ENCODE assay signal across 8 cellular contexts in genomic region chr3:8963137-8963853, GRCh38. TPM values are rescaled to one million over a fixed set of nuclear protein-coding genes. Genes with fewer than 3 reads are reported as not detected.
DNase-seq lines count a peak whose midpoint lies in the region; ATAC-seq, FAIRE-seq and TF ChIP-seq lines count a peak whose summit lies in the region.

RAD18 (minus strand) TSS chr3:8963472; CDS start chr3:8963385, 87 bp downstream.

- H3K36me3 Mint-ChIP-seq in activated T-helper 2 cell treated with anti-CD3 and anti-CD28 coated beads, Interferon-gamma antibody, Interleukin-2, Interleukin-4, amounts not matched to agents 10 μg/mL and 5 μg/mL and 100 μg/mL, durations not matched to agents 14 hours and 24 hours and 36 hours (ENCODE audit: low read depth) = peaks cover 32% of the 10 kb centered on the region
- no peaks in the 10 kb centered on the region for H3K36me3 Mint-ChIP-seq in nephron (ENCODE audit: low read depth)

- H3K4me3 ChIP-seq in fibroblast of pulmonary artery (replicated peaks; ENCODE audit: low read depth, low read length) = peak within 1 kb of the TSS; percentile 85

- peaks cover 37% of the 10 kb centered on the region for H3K4me1 Mint-ChIP-seq in activated T-helper 2 cell treated with anti-CD3 and anti-CD28 coated beads, Interferon-gamma antibody, Interleukin-2, Interleukin-4, amounts not matched to agents 10 μg/mL and 5 μg/mL and 100 μg/mL, durations not matched to agents 14 hours and 24 hours and 36 hours (ENCODE audit: low read depth)
- H3K4me1 Mint-ChIP-seq in nephron = peaks cover 25% of the 10 kb centered on the region

- peak; percentile 92 for ATAC-seq in stimulated activated naive CD8-positive, alpha-beta T cell treated with anti-CD3 and anti-CD28 coated beads, Interleukin-15, Interleukin-2, amounts not matched to agents 100 U/mL and 50 U/mL, for 24 hours

- peak; percentile 98 for DNase-seq in ELF-1 (ENCODE audit: low read depth, low spot score)
- DNase-seq in H54 (ENCODE audit: insufficient read length, low spot score) = peak; percentile 51
- DNase-seq in LoVo (ENCODE audit: low spot score) = peak; percentile 96
- DNase-seq in activated T-helper 2 cell treated with anti-CD3 and anti-CD28 coated beads, Interferon-gamma antibody, Interleukin-2, Interleukin-4, amounts not matched to agents 10 μg/mL and 5 μg/mL and 100 μg/mL, durations not matched to agents 14 hours and 24 hours and 36 hours (ENCODE audit: low spot score) = peak; percentile 92
- DNase-seq in fibroblast of pulmonary artery (ENCODE audit: low read depth) = peak; percentile 91
- DNase-seq in stimulated activated naive CD8-positive, alpha-beta T cell treated with anti-CD3 and anti-CD28 coated beads, Interleukin-15, Interleukin-2, amounts not matched to agents 100 U/mL and 50 U/mL, for 24 hours = peak; percentile 94

- intact Hi-C loops in activated T-helper 2 cell treated with anti-CD3 and anti-CD28 coated beads, Interferon-gamma antibody, Interleukin-2, Interleukin-4, amounts not matched to agents 10 μg/mL and 5 μg/mL and 100 μg/mL, durations not matched to agents 14 hours and 24 hours and 36 hours (cut with micrococcal nuclease) = loop anchor here (1.0 to 5.0 kb wide), 3 partner anchors 400 to 1359 kb away; partner anchors contain the start of genes SEC13, SETD5 and THUMPD3

- no peaks in the 10 kb centered on the region for H3K9me3 Mint-ChIP-seq in activated T-helper 2 cell treated with anti-CD3 and anti-CD28 coated beads, Interferon-gamma antibody, Interleukin-2, Interleukin-4, amounts not matched to agents 10 μg/mL and 5 μg/mL and 100 μg/mL, durations not matched to agents 14 hours and 24 hours and 36 hours
- H3K9me3 Mint-ChIP-seq in nephron = no peaks in the 10 kb centered on the region

- H3K4me3 Mint-ChIP-seq in activated T-helper 2 cell treated with anti-CD3 and anti-CD28 coated beads, Interferon-gamma antibody, Interleukin-2, Interleukin-4, amounts not matched to agents 10 μg/mL and 5 μg/mL and 100 μg/mL, durations not matched to agents 14 hours and 24 hours and 36 hours (ENCODE audit: low read depth) = peak within 1 kb of the TSS; percentile 82
- H3K4me3 Mint-ChIP-seq in nephron = peak within 1 kb of the TSS; percentile 89 to 97 (median 91)

- peaks cover 2% of the 10 kb centered on the region for H3K27me3 Mint-ChIP-seq in activated T-helper 2 cell treated with anti-CD3 and anti-CD28 coated beads, Interferon-gamma antibody, Interleukin-2, Interleukin-4, amounts not matched to agents 10 μg/mL and 5 μg/mL and 100 μg/mL, durations not matched to agents 14 hours and 24 hours and 36 hours (ENCODE audit: low read depth)
- peaks cover 4% of the 10 kb centered on the region for H3K27me3 Mint-ChIP-seq in nephron (ENCODE audit: low read depth)

- TF ChIP-seq POLR2A in H54 (IDR thresholded peaks at IDR 0.05; ENCODE audit: low read depth, low read length) = peak; percentile 47; the same call in 1 of the 2 replicates
- peak; percentile 76 for TF ChIP-seq POLR2A in Raji (IDR thresholded peaks at IDR 0.05; ENCODE audit: insufficient read depth, low read depth, low read length)

- no peak for FAIRE-seq in H54 (lab: Jason Lieb, UNC)

- peak within 1 kb of the TSS; percentile 98 for H3K27ac Mint-ChIP-seq in activated T-helper 2 cell treated with anti-CD3 and anti-CD28 coated beads, Interferon-gamma antibody, Interleukin-2, Interleukin-4, amounts not matched to agents 10 μg/mL and 5 μg/mL and 100 μg/mL, durations not matched to agents 14 hours and 24 hours and 36 hours
- peak within 1 kb of the TSS; percentile 80 to 84 (median 81) for H3K27ac Mint-ChIP-seq in nephron

- TF ChIP-seq CTCF in fibroblast of pulmonary artery (IDR thresholded peaks at IDR 0.05; ENCODE audit: low read length, missing control alignments) (no peak), nephron (IDR thresholded peaks at IDR 0.05; ENCODE audit: unreplicated experiment in 3 of 3) (no peak)

RNA-seq across cellular contexts. Expression of gene RAD18, which starts in this region (rescaled TPM):
- 46.1 and 46.5 TPM in 2 replicates for total RNA-seq in activated T-helper 2 cell treated with anti-CD3 and anti-CD28 coated beads, Interferon-gamma antibody, Interleukin-2, Interleukin-4, amounts not matched to agents 10 μg/mL and 5 μg/mL and 100 μg/mL, durations not matched to agents 14 hours and 24 hours and 36 hours

Comparison
In these comparisons a context has a peak if more than half of its experiments do, and no peak if none do; other contexts are left out.
1. Peak in every context shown above with its lines: DNase-seq, ATAC-seq and H3K4me3 ChIP-seq.